In the genomic region with DNA sequence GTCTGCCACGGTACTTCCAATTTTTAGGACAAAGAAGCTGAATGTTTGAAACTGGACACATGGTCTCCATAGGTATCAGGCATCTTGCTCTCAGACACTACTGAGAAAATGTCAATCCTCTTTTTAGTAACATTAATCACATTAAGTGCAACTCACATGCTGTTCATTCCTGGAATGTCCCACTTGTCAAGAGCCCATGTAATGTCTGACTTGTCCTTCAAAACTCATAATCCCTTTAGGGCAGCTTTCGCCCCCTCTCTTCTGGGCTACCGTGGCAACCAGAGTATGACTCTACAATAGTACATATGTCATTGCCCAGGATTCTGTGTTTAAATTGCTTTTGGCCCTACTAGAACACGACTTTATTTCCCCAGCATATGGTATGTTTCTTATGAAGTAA, we compare ENCODE assay signal across 1 cellular context.
TF ChIP-seq lines count a peak whose summit lies in the region.

No MANE protein-coding gene starts in this region.

TF ChIP-seq in HepG2, 621 proteins besides CTCF, POLR2A, EP300 and RAD21 (continued from another document):
- no peak for TF ChIP-seq AFF4 (CRISPR knock-in tag; IDR thresholded peaks at IDR 0.05)
- no peak for TF ChIP-seq ZKSCAN8 (CRISPR knock-in tag; IDR thresholded peaks at IDR 0.05; ENCODE audit: borderline replicate concordance)
- TF ChIP-seq EED (CRISPR knock-in tag; IDR thresholded peaks at IDR 0.05) = no peak
- no peak for TF ChIP-seq RCOR2 (CRISPR knock-in tag; IDR thresholded peaks at IDR 0.05)
- TF ChIP-seq FOXJ3 (CRISPR knock-in tag; IDR thresholded peaks at IDR 0.05; ENCODE audit: borderline replicate concordance) = no peak
- TF ChIP-seq PTBP1 (IDR thresholded peaks at IDR 0.05; ENCODE audit: low read depth, low read length, poor library complexity, severe bottlenecking) = no peak
